Comparison of ENCODE assay signal across 13 cellular contexts in the genomic region with DNA sequence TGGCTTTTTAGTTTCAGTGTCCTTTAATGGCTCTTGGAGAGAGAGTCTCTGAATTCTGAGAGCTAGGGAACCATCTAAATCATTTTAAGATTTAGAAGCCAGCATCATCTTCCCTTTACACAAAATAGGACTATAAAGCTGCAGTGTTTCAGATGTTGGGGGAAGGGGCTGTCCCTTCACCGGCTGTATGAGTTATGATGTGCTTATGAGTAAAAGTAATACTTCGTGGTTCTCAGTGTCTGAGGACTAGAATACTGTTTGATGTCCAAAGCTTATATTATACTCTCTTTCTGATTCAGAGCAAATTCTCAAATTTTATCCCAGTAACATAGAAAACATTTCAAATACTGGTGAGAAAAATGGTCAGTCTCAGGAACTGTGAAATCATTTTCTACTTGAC.
DNase-seq lines count a peak whose midpoint lies in the region; ATAC-seq and TF ChIP-seq lines count a peak whose summit lies in the region.
"Had no signal": no experiment of that assay in that cellular context is flagged by ENCODE, and none has a peak within 500 bp of the region (broad histone marks: within the 10 kb centered on the region; RNA-seq: fewer than 3 reads in every experiment).

No MANE protein-coding gene starts in this region.

- no peak overlapping the region for H3K27ac Mint-ChIP-seq in T-helper 2 cell treated with Interferon-gamma antibody and Interleukin-4, amounts not matched to agents 5 μg/mL and 100 μg/mL, for 36 hours
- H3K27ac Mint-ChIP-seq: activated T-helper 1 cell treated with anti-CD3 and anti-CD28 coated beads, Interleukin-12 subunit alpha, Interleukin-12 subunit beta, Interleukin-2, Interleukin-4 antibody, amounts not matched to agents 30 ng/mL and 10 ng/mL and 1 ng/mL, durations not matched to agents 14 hours and 24 hours and 36 hours; CD8-positive, alpha-beta memory T cell; type B pancreatic cell had no signal

- no peaks in the 10 kb centered on the region for H3K9me3 Mint-ChIP-seq in T-helper 2 cell treated with Interferon-gamma antibody and Interleukin-4, amounts not matched to agents 5 μg/mL and 100 μg/mL, for 36 hours
- H3K9me3 Mint-ChIP-seq: activated T-helper 1 cell treated with anti-CD3 and anti-CD28 coated beads, Interleukin-12 subunit alpha, Interleukin-12 subunit beta, Interleukin-2, Interleukin-4 antibody, amounts not matched to agents 30 ng/mL and 10 ng/mL and 1 ng/mL, durations not matched to agents 14 hours and 24 hours and 36 hours; CD8-positive, alpha-beta memory T cell; type B pancreatic cell had no signal

- TF ChIP-seq CTCF in omental fat pad (IDR thresholded peaks at IDR 0.05), result no peak

- DNase-seq in T-helper 2 cell treated with Interferon-gamma antibody and Interleukin-4, amounts not matched to agents 5 μg/mL and 100 μg/mL, for 36 hours (ENCODE audit: low spot score), result peak; percentile 9
- DNase-seq in NAMALWA (ENCODE audit: low spot score) (no peak), NCI-H524 (lab: John Stamatoyannopoulos, UW) (no peak), omental fat pad (ENCODE audit: low spot score) (no peak), G401 (ENCODE audit: low spot score) (no peak)
- DNase-seq: CD8-positive, alpha-beta memory T cell; effector CD4-positive, alpha-beta T cell; lower lobe of right lung had no signal

- H3K27me3 Mint-ChIP-seq in T-helper 2 cell treated with Interferon-gamma antibody and Interleukin-4, amounts not matched to agents 5 μg/mL and 100 μg/mL, for 36 hours (ENCODE audit: low read depth), result peaks cover 6% of the 10 kb centered on the region
- H3K27me3 Mint-ChIP-seq: type B pancreatic cell had no signal

- no peaks in the 10 kb centered on the region for H3K4me1 Mint-ChIP-seq in T-helper 2 cell treated with Interferon-gamma antibody and Interleukin-4, amounts not matched to agents 5 μg/mL and 100 μg/mL, for 36 hours (ENCODE audit: low read depth)
- H3K4me1 Mint-ChIP-seq: CD8-positive, alpha-beta memory T cell had no signal

- in situ Hi-C loops in G401 (cut with HindIII; ENCODE audit: low sequenced_read_pairs), result no loop called here

- peak; percentile 95 for ATAC-seq in GM18499 (IDR thresholded peaks at IDR 0.05; ENCODE audit: insufficient read depth, unreplicated experiment)
- peak; percentile 69 for ATAC-seq in GM18867 (IDR thresholded peaks at IDR 0.05; ENCODE audit: unreplicated experiment)
- peak; percentile 99 for ATAC-seq in HG02610 (IDR thresholded peaks at IDR 0.05; ENCODE audit: unreplicated experiment)
- ATAC-seq in omental fat pad (ENCODE audit: low FRiP score), result no peak
- ATAC-seq: lower lobe of right lung had no signal

- no peak overlapping the region for H3K4me3 Mint-ChIP-seq in T-helper 2 cell treated with Interferon-gamma antibody and Interleukin-4, amounts not matched to agents 5 μg/mL and 100 μg/mL, for 36 hours
- H3K4me3 Mint-ChIP-seq: activated T-helper 1 cell treated with anti-CD3 and anti-CD28 coated beads, Interleukin-12 subunit alpha, Interleukin-12 subunit beta, Interleukin-2, Interleukin-4 antibody, amounts not matched to agents 30 ng/mL and 10 ng/mL and 1 ng/mL, durations not matched to agents 14 hours and 24 hours and 36 hours; CD8-positive, alpha-beta memory T cell; type B pancreatic cell had no signal

- no peaks in the 10 kb centered on the region for H3K36me3 Mint-ChIP-seq in T-helper 2 cell treated with Interferon-gamma antibody and Interleukin-4, amounts not matched to agents 5 μg/mL and 100 μg/mL, for 36 hours (ENCODE audit: low read depth)
- H3K36me3 Mint-ChIP-seq: CD8-positive, alpha-beta memory T cell had no signal
